Comparison of ENCODE assay signal across 1 cellular context in genomic region chr17:38892620-38893019, GRCh38.
A peak's percentile ranks its signal among the peaks of the same experiment; 100 is the strongest.
TF ChIP-seq lines count a peak whose summit lies in the region.

No MANE protein-coding gene starts in this region.

TF ChIP-seq in HepG2, 621 proteins besides CTCF, POLR2A, EP300 and RAD21:
- TF ChIP-seq NRL (CRISPR knock-in tag; IDR thresholded peaks at IDR 0.05; ENCODE audit: borderline replicate concordance) (0 out of 2 replicates have a peak, but pooled peaks have one; percentile 5), HNRNPL (IDR thresholded peaks at IDR 0.05; ENCODE audit: low read depth, low read length) (0 out of 2 replicates have a peak, but pooled peaks have one; percentile 21), ZNF501 (CRISPR knock-in tag; IDR thresholded peaks at IDR 0.05) (no peak), ZNF556 (CRISPR knock-in tag; IDR thresholded peaks at IDR 0.05; ENCODE audit: borderline replicate concordance) (no peak), AGO2 (optimal IDR thresholded peaks at IDR 0.05; ENCODE audit: low read depth, low read length) (peak; percentile 68)
